Comparison of ENCODE assay signal across 12 cellular contexts in the genomic region with DNA sequence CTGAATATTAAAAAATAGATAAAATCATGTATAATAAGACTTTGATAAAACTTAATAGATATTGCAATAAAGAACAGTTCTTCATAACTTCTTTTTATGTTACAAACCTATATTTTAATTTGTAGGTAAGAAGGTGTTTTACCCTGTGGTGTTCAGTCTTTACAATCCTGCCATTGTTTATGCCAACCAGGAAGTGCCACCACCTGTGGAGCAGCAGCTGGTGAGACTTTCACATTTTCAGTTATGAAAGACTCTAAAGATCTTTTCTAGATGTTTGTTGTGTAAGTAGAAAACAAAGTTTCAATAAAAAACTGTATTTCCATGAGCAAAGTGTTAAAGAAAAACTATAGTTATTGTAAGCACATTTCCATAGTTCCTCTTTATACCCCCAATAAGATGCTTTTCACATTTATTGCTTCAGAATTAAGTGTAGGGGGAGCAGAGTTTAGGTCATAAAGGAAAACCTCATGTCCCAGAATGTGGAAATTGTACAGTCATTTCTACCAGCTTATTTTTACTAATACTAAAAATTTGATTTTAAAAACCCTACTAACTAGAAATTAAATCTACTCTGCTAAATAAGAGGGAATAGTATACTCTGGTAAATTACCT. TPM values are rescaled to one million over a fixed set of nuclear protein-coding genes. Genes with fewer than 3 reads are reported as not detected.
DNase-seq lines count a peak whose midpoint lies in the region; ATAC-seq and TF ChIP-seq lines count a peak whose summit lies in the region.
"Had no signal": no experiment of that assay in that cellular context is flagged by ENCODE, and none has a peak within 500 bp of the region (broad histone marks: within the 10 kb centered on the region; RNA-seq: fewer than 3 reads in every experiment).

No MANE protein-coding gene starts in this region.

- no peak for TF ChIP-seq CTCF in spleen (IDR thresholded peaks at IDR 0.05 in 8 of 11, conservative IDR thresholded peaks at IDR 0.05 in 3 of 11)
- no peak for TF ChIP-seq CTCF in breast epithelium (IDR thresholded peaks at IDR 0.05)

- no peak overlapping the region for H3K4me3 Mint-ChIP-seq in activated T-cell treated with anti-CD3 and anti-CD28 coated beads, Interleukin-2, amount 50 U/mL, for 4 hours

- H3K27me3 ChIP-seq in spleen (replicated peaks in 1 of 7) (no peaks in the 10 kb centered on the region), breast epithelium (no peaks in the 10 kb centered on the region)

- no peak for DNase-seq in activated T-cell treated with anti-CD3 and anti-CD28 coated beads, Interleukin-2, amount 50 U/mL, for 4 hours
- no peak for DNase-seq in activated T-cell treated with anti-CD3 and anti-CD28 coated beads for 4 hours
- DNase-seq in spleen = no peak
- no peak for DNase-seq in medulla oblongata (ENCODE audit: extremely low spot score)
- DNase-seq in breast epithelium (ENCODE audit: low spot score in 2 of 2) = no peak
- DNase-seq: activated gamma-delta T cell; NCI-H524 treated with DMSO at 0.1 percent for 48 hours; stimulated activated CD4-positive, alpha-beta T cell treated with anti-CD3 and anti-CD28 coated beads, Interleukin-12 subunit alpha, Interleukin-12 subunit beta, amount 100 ng/mL, for 4 hours; T1000 had no signal

- peaks cover 36% of the 10 kb centered on the region for H3K4me1 Mint-ChIP-seq in activated T-cell treated with anti-CD3 and anti-CD28 coated beads, Interleukin-2, amount 50 U/mL, for 4 hours (ENCODE audit: low read depth)

- H3K36me3 Mint-ChIP-seq in activated T-cell treated with anti-CD3 and anti-CD28 coated beads, Interleukin-2, amount 50 U/mL, for 4 hours (ENCODE audit: insufficient read depth) = peaks cover 41% of the 10 kb centered on the region

- no peaks in the 10 kb centered on the region for H3K27me3 Mint-ChIP-seq in activated T-cell treated with anti-CD3 and anti-CD28 coated beads, Interleukin-2, amount 50 U/mL, for 4 hours (ENCODE audit: low read depth)

- peaks cover 0 to 64% (median 13%) of the 10 kb centered on the region in 6 donors for H3K4me1 ChIP-seq in spleen
- no peaks in the 10 kb centered on the region for H3K4me1 ChIP-seq in breast epithelium

- no peaks in the 10 kb centered on the region for H3K9me3 ChIP-seq in spleen
- no peaks in the 10 kb centered on the region for H3K9me3 ChIP-seq in breast epithelium

- ATAC-seq in activated T-cell treated with anti-CD3 and anti-CD28 coated beads, Interleukin-2, amount 50 U/mL, for 4 hours = peak; percentile 24 to 27
- ATAC-seq in GM21529 (IDR thresholded peaks at IDR 0.05; ENCODE audit: unreplicated experiment) (peak; percentile 78), HG03558 (IDR thresholded peaks at IDR 0.05; ENCODE audit: extremely low read depth, unreplicated experiment) (peak; percentile 45), GM18519 (IDR thresholded peaks at IDR 0.05; ENCODE audit: low FRiP score, unreplicated experiment) (no peak)

- peak overlapping the region in 6 of 8 donors; percentile 11 to 85 (median 60) for H3K27ac ChIP-seq in spleen
- H3K27ac ChIP-seq in breast epithelium = peak overlapping the region in 1 of 2 donors; percentile 15

- TF ChIP-seq POLR2A in spleen (IDR thresholded peaks at IDR 0.05) (no peak), breast epithelium (IDR thresholded peaks at IDR 0.05) (no peak)

- H3K4me3 ChIP-seq in spleen (no peak overlapping the region), breast epithelium (no peak overlapping the region)

- intact Hi-C loops in spleen (cut with DNase I; ENCODE audit: low total_unique reads) = no loop called here
- intact Hi-C loops in breast epithelium (cut with DNase I; ENCODE audit: low total_unique reads) = no loop called here

- H3K9me3 Mint-ChIP-seq in activated T-cell treated with anti-CD3 and anti-CD28 coated beads, Interleukin-2, amount 50 U/mL, for 4 hours = no peaks in the 10 kb centered on the region

- H3K36me3 ChIP-seq in spleen (peaks cover 0 to 78% (median 20%) of the 10 kb centered on the region in 6 donors), breast epithelium (no peaks in the 10 kb centered on the region)

RNA-seq across cellular contexts. Expression of gene CSGALNACT2, which starts 28.7 kb away (rescaled TPM):
- total RNA-seq in activated T-cell treated with anti-CD3 and anti-CD28 coated beads, Interleukin-2, amount 50 U/mL, for 4 hours = 10 to 100 TPM; 14.7 to 19.5 (median 15.5) TPM
- total RNA-seq in spleen (10 to 100 TPM; 29.8 to 77.1 (median 41.9) TPM), breast epithelium (10 to 100 TPM; 21.6 to 35.5 (median 27.8) TPM)
- polyA plus RNA-seq in spleen = 10 to 100 TPM in 1 of 3 donors, 1 to 10 TPM in 2; 8.1 to 10.1 (median 8.5) TPM
